In genomic region chr2:215728504-215729065, GRCh38 we compare ENCODE assay signal across 9 cellular contexts.
A peak's percentile ranks its signal among the peaks of the same experiment; 100 is the strongest.
DNase-seq lines count a peak whose midpoint lies in the region; ATAC-seq and TF ChIP-seq lines count a peak whose summit lies in the region.
"Had no signal": no experiment of that assay in that cellular context is flagged by ENCODE, and none has a peak within 500 bp of the region (broad histone marks: within the 10 kb centered on the region; RNA-seq: fewer than 3 reads in every experiment).

No MANE protein-coding gene starts in this region.

- no TSS peak for BruUV-seq in Calu3 (replicated peaks; lab: Mats Ljungman, UMichigan)

- CTCF ChIA-PET in AG04450 (lab: Charles Lee): interaction anchor here (1.6 kb wide), 1 partner anchor 191 kb away, joined by 4 read pairs; no protein-coding TSS in a partner anchor
- CTCF ChIA-PET in Calu3 (lab: Charles Lee): no interaction called here

- H3K4me1 Mint-ChIP-seq in H9 (no peaks in the 10 kb centered on the region), Calu3 (ENCODE audit: low read depth, unreplicated experiment) (peaks cover 15% of the 10 kb centered on the region)

- no peak overlapping the region for H3K27ac Mint-ChIP-seq in H9
- no peak overlapping the region for H3K27ac Mint-ChIP-seq in Calu3 (ENCODE audit: unreplicated experiment)

- H3K36me3 Mint-ChIP-seq in H9 (ENCODE audit: insufficient read depth in 1 of 3, low read depth in 3 of 3): no peaks in the 10 kb centered on the region
- no peaks in the 10 kb centered on the region for H3K36me3 Mint-ChIP-seq in Calu3 (ENCODE audit: insufficient read depth, unreplicated experiment)

- H2BK12ac ChIP-seq in H9 (ENCODE audit: insufficient read length, low read depth, low read length): no peak overlapping the region

- H2BK5ac ChIP-seq in H9 (ENCODE audit: insufficient read length, low read length): no peak overlapping the region

- H4K8ac ChIP-seq in H9 (replicated peaks; ENCODE audit: insufficient read length, low read depth, low read length): no peak overlapping the region

- ATAC-seq in GM19372 (IDR thresholded peaks at IDR 0.05; ENCODE audit: low read depth, unreplicated experiment) (peak; percentile 84), HG03565 (IDR thresholded peaks at IDR 0.05; ENCODE audit: unreplicated experiment) (peak; percentile 78)

- H3K79me2 ChIP-seq in H9 (ENCODE audit: insufficient read depth, low read length): no peaks in the 10 kb centered on the region

- no peak overlapping the region for H3K14ac ChIP-seq in H9 (ENCODE audit: insufficient read depth, low read length)

- H3K4me3 ChIP-seq in AG04450 (ENCODE audit: low read depth, low read length) (no peak overlapping the region), cardiac fibroblast (replicated peaks in 1 of 2; ENCODE audit: low read depth in 2 of 2, low read length in 2 of 2) (no peak overlapping the region)
- H3K4me3 ChIP-seq: psoas muscle had no signal

- H3K4me2 ChIP-seq in H9 (ENCODE audit: insufficient read depth, insufficient read length, low read length): no peak overlapping the region

- TF ChIP-seq CTCF in AG04450 (IDR thresholded peaks at IDR 0.05; ENCODE audit: low read depth, low read length) (peak; percentile 9; the same call in 1 of the 2 replicates), cardiac fibroblast (IDR thresholded peaks at IDR 0.05; ENCODE audit: low read depth, low read length) (peak; percentile 21), H9 (conservative IDR thresholded peaks at IDR 0.05) (no peak), Calu3 (IDR thresholded peaks at IDR 0.05; ENCODE audit: unreplicated experiment) (no peak)

- H3K27me3 Mint-ChIP-seq in H9 (ENCODE audit: low read depth) (no peaks in the 10 kb centered on the region), Calu3 (ENCODE audit: unreplicated experiment) (no peaks in the 10 kb centered on the region)

- H3K4me3 Mint-ChIP-seq in H9 (no peak overlapping the region), Calu3 (ENCODE audit: low read depth, unreplicated experiment) (no peak overlapping the region)

- H3K9me3 ChIP-seq in AG04450 (ENCODE audit: control insufficient read depth, insufficient read depth, low read length): no peaks in the 10 kb centered on the region
- no peaks in the 10 kb centered on the region for H3K9me3 ChIP-seq in H9 (ENCODE audit: control insufficient read depth, low read depth, low read length)
- H3K9me3 ChIP-seq: psoas muscle had no signal

- H2BK20ac ChIP-seq in H9 (ENCODE audit: low read depth, low read length, poor library complexity, severe bottlenecking): no peak overlapping the region

- H3K18ac ChIP-seq in H9 (ENCODE audit: insufficient read length, low read depth, low read length): no peak overlapping the region

- no peak overlapping the region for H3K9ac ChIP-seq in H9 (ENCODE audit: extremely low read depth, insufficient read length, low read length)

- H3K23ac ChIP-seq in H9 (ENCODE audit: insufficient read length, low read depth, low read length): no peak overlapping the region

- H4K5ac ChIP-seq in H9 (ENCODE audit: insufficient read length, low read depth, low read length): no peak overlapping the region

- H3T11ph ChIP-seq in H9 (ENCODE audit: low read length): no peak overlapping the region

- no peaks in the 10 kb centered on the region for H3K23me2 ChIP-seq in H9 (ENCODE audit: insufficient read length, low read depth, low read length, poor library complexity, severe bottlenecking)

- no peaks in the 10 kb centered on the region for H3K9me3 Mint-ChIP-seq in H9
- peaks cover 2% of the 10 kb centered on the region for H3K9me3 Mint-ChIP-seq in Calu3 (ENCODE audit: low read depth, unreplicated experiment)

- H3K27me3 ChIP-seq in AG04450 (ENCODE audit: control insufficient read depth, insufficient read depth, low read length) (no peaks in the 10 kb centered on the region), H9 (ENCODE audit: insufficient read depth, low read length) (no peaks in the 10 kb centered on the region)

- no peaks in the 10 kb centered on the region for H4K20me1 ChIP-seq in H9 (ENCODE audit: control insufficient read depth, insufficient read depth, insufficient read length)

- peak; percentile 72 for DNase-seq in AG04450 (ENCODE audit: low read depth, low spot score)
- DNase-seq in cardiac fibroblast (ENCODE audit: low read depth in 2 of 2): peak; percentile 98 to 99
- DNase-seq in stromal cell of bone marrow (ENCODE audit: low read depth): peak; percentile 99
- no peak for DNase-seq in H9
- no peak for DNase-seq in Calu3
- no peak for DNase-seq in NCI-H2227 (lab: John Stamatoyannopoulos, UW; ENCODE audit: unreplicated experiment)

- no peak overlapping the region for H3K4ac ChIP-seq in H9 (ENCODE audit: low read depth, low read length)

- H3K4me1 ChIP-seq in H9 (ENCODE audit: insufficient read depth, low read length): no peaks in the 10 kb centered on the region
- H3K4me1 ChIP-seq: psoas muscle had no signal

- no peaks in the 10 kb centered on the region for H3K79me1 ChIP-seq in H9 (ENCODE audit: insufficient read depth, low read depth, low read length, poor library complexity, severe bottlenecking)

- POLR2A ChIA-PET in AG04450 (lab: Yijun Ruan, JAX): interaction anchor here (1.0 to 1.6 kb wide), 2 partner anchors 23 to 56 kb away, joined by 3 to 4 read pairs; no protein-coding TSS in a partner anchor

- H3K27ac ChIP-seq in AG04450 (ENCODE audit: low read depth, low read length) (peak overlapping the region; percentile 43), H9 (ENCODE audit: insufficient read length, low read depth, low read length) (no peak overlapping the region)
- H3K27ac ChIP-seq: psoas muscle had no signal

- H2AFZ ChIP-seq in H9 (ENCODE audit: low read length): no peak overlapping the region

- H2AK5ac ChIP-seq in H9 (ENCODE audit: insufficient read length, low read length): no peak overlapping the region

- no peak overlapping the region for H2BK15ac ChIP-seq in H9 (ENCODE audit: low read depth, low read length)

- intact Hi-C loops in Calu3 (cut with micrococcal nuclease; ENCODE audit: unreplicated experiment): no loop called here

- no peak overlapping the region for H3K56ac ChIP-seq in H9 (ENCODE audit: insufficient read length, low read depth, low read length)

- no peak overlapping the region for H4K91ac ChIP-seq in H9 (ENCODE audit: insufficient read length, low read depth, low read length)

- no peak overlapping the region for H2BK120ac ChIP-seq in H9 (ENCODE audit: low read depth, low read length, poor library complexity, severe bottlenecking)

- WGBS in H9 (ENCODE audit: extremely low coverage, insufficient read length, low lambda C conversion rate): no CpG with 5 or more reads among the region's 2 CpGs

Comparison
In these comparisons a context has a peak if more than half of its experiments do, and no peak if none do; other contexts are left out.
1. DNase-seq: peak in AG04450 (single experiment), cardiac fibroblast (2 of 2) and stromal cell of bone marrow (single experiment); none in H9 (single experiment), Calu3 (single experiment) and NCI-H2227 (single experiment).
2. CTCF ChIP-seq: peak in AG04450 (single experiment) and cardiac fibroblast (single experiment); none in H9 (single experiment) and Calu3 (single experiment).